15 cellular contexts compared by ENCODE assay signal in the genomic region with DNA sequence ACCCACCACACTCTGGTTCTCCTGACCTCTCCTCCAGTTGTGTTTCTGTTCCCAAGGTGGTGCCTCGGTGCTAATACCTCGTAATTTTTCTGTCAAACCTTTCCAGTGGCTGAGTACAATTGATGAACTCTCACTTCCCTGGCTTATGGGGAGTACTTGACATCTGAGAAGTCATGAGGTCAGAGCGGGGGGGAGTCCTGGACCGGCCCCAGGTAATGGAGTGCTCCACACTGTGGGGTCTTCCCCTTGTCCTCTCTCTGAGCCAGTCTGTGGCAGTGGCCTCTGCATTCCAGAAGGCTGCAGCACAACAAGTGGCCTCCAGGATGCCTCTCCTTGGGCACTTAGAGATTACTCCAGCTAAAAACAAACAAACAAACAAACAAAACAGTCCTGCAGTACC.
"Had no signal": no experiment of that assay in that cellular context is flagged by ENCODE, and none has a peak within 500 bp of the region (broad histone marks: within the 10 kb centered on the region; RNA-seq: fewer than 3 reads in every experiment).

No MANE protein-coding gene starts in this region.

- H3K9me3 Mint-ChIP-seq: activated naive CD4-positive, alpha-beta T cell treated with anti-CD3 and anti-CD28 coated beads, Interleukin-2, amount 50 U/mL, for 24 hours; activated T-cell treated with anti-CD3 and anti-CD28 coated beads, Interleukin-2, amount 50 U/mL, for 4 hours had no signal

- H3K36me3 Mint-ChIP-seq: activated naive CD4-positive, alpha-beta T cell treated with anti-CD3 and anti-CD28 coated beads, Interleukin-2, amount 50 U/mL, for 24 hours had no signal

- H3K4me3 Mint-ChIP-seq: activated naive CD4-positive, alpha-beta T cell treated with anti-CD3 and anti-CD28 coated beads, Interleukin-2, amount 50 U/mL, for 24 hours had no signal

- ATAC-seq: activated T-cell treated with anti-CD3 and anti-CD28 coated beads, Interleukin-2, amount 50 U/mL, for 4 hours; upper lobe of right lung had no signal

- H3K4me1 ChIP-seq: foreskin keratinocyte had no signal

- H3K9me3 ChIP-seq: suprapubic skin, upper lobe of right lung had no signal

- H3K36me3 ChIP-seq: suprapubic skin, upper lobe of right lung had no signal

- H3K4me3 ChIP-seq: coronary artery, suprapubic skin, upper lobe of right lung had no signal

- H3K27ac Mint-ChIP-seq: activated naive CD4-positive, alpha-beta T cell treated with anti-CD3 and anti-CD28 coated beads, Interleukin-2, amount 50 U/mL, for 24 hours had no signal

- H3K27me3 ChIP-seq: foreskin keratinocyte, suprapubic skin, upper lobe of right lung had no signal

- H3K27ac ChIP-seq: coronary artery, foreskin keratinocyte, suprapubic skin, upper lobe of right lung had no signal

- H3K27me3 Mint-ChIP-seq: activated naive CD4-positive, alpha-beta T cell treated with anti-CD3 and anti-CD28 coated beads, Interleukin-2, amount 50 U/mL, for 24 hours had no signal

- DNase-seq: activated T-cell treated with anti-CD3 and anti-CD28 coated beads, Interleukin-2, amount 50 U/mL, for 4 hours; amniotic stem cell; central memory CD4-positive, alpha-beta T cell; effector CD8-positive, alpha-beta T cell; kidney glomerular epithelial cell; retina; stimulated activated CD4-positive, alpha-beta T cell treated with anti-CD3 and anti-CD28 coated beads, Interleukin-4, amount 100 ng/mL, for 1 hour; stimulated activated naive CD4-positive, alpha-beta T cell treated with Interleukin-2 at 50 U/mL for 16 hours; SW 1271; T-helper 9 cell; upper lobe of right lung had no signal
